ENCODE assay signal across 13 cellular contexts in genomic region chr12:91179315-91179714, GRCh38. TPM values are rescaled to one million over a fixed set of nuclear protein-coding genes. Genes with fewer than 3 reads are reported as not detected.
DNase-seq lines count a peak whose midpoint lies in the region; ATAC-seq and TF ChIP-seq lines count a peak whose summit lies in the region.
"Had no signal": no experiment of that assay in that cellular context is flagged by ENCODE, and none has a peak within 500 bp of the region (broad histone marks: within the 10 kb centered on the region; RNA-seq: fewer than 3 reads in every experiment).

No MANE protein-coding gene starts in this region.

- H3K14ac ChIP-seq in trophoblast cell (ENCODE audit: low read length), result peak overlapping the region; percentile 70

- H3K4me2 ChIP-seq in trophoblast cell (ENCODE audit: low read length), result peak overlapping the region; percentile 11

- H4K8ac ChIP-seq in trophoblast cell (ENCODE audit: low read depth, low read length), result no peak overlapping the region

- no peak overlapping the region for H4K91ac ChIP-seq in trophoblast cell (ENCODE audit: low read depth, low read length)

- no peaks in the 10 kb centered on the region for H3K36me3 ChIP-seq in trophoblast cell (ENCODE audit: control insufficient read depth in 1 of 2, insufficient read depth in 2 of 2, low read length in 2 of 2)

- H2AK5ac ChIP-seq in trophoblast cell (ENCODE audit: low read length), result peak overlapping the region; percentile 64

- no peak overlapping the region for H3K4ac ChIP-seq in trophoblast cell (ENCODE audit: low read depth, low read length)

- WGBS in trophoblast cell (ENCODE audit: extremely low coverage, insufficient coverage, insufficient read length), result no CpG with 5 or more reads among the region's 7 CpGs

- no peaks in the 10 kb centered on the region for H3K9me3 ChIP-seq in trophoblast cell (ENCODE audit: insufficient read depth, low read depth, low read length)

- H4K12ac ChIP-seq in trophoblast cell (ENCODE audit: low read depth, low read length), result no peak overlapping the region

- TF ChIP-seq CTCF in foreskin fibroblast (IDR thresholded peaks at IDR 0.05; ENCODE audit: low read depth, low read length), result no peak

- ATAC-seq in Right ventricle myocardium inferior, result peak; percentile 78
- no peak for ATAC-seq in HG03521 (IDR thresholded peaks at IDR 0.05; ENCODE audit: unreplicated experiment)

- H3K27ac ChIP-seq in trophoblast cell (ENCODE audit: low read depth, low read length), result no peak overlapping the region

- H3K9ac ChIP-seq in trophoblast cell (ENCODE audit: low read length), result no peak overlapping the region

- peak overlapping the region; percentile 57 to 79 for H3K4me3 ChIP-seq in foreskin fibroblast (ENCODE audit: low read depth in 1 of 2, low read length in 2 of 2)
- no peak overlapping the region for H3K4me3 ChIP-seq in trophoblast cell (ENCODE audit: low read depth, low read length)

- no peak overlapping the region for H2AFZ ChIP-seq in trophoblast cell (ENCODE audit: insufficient read depth, low read length, poor library complexity)

- H2BK5ac ChIP-seq in trophoblast cell (ENCODE audit: low read depth, low read length, poor library complexity), result no peak overlapping the region

- H3K79me1 ChIP-seq in trophoblast cell (ENCODE audit: low read length), result peaks cover 4% of the 10 kb centered on the region

- DNase-seq in Right ventricle myocardium inferior (ENCODE audit: missing footprints) (no peak), cardiac septum (ENCODE audit: low spot score) (no peak), foreskin fibroblast (peak; percentile 71 to 86), trophoblast cell (no peak), T-helper 9 cell (no peak), NCI-H524 treated with DMSO at 0.1 percent for 48 hours (lab: John Stamatoyannopoulos, UW) (no peak)
- no peak for DNase-seq in stimulated activated naive CD4-positive, alpha-beta T cell treated with Interleukin-2 at 50 U/mL for 16 hours (lab: John Stamatoyannopoulos, UW)
- DNase-seq: 8988T; activated T-cell treated with anti-CD3 and anti-CD28 coated beads, Interleukin-2, amount 50 U/mL, for 48 hours; DMS 273 treated with DMSO at 0.1 percent for 48 hours; SHP77; stimulated activated CD4-positive, alpha-beta T cell treated with anti-CD3 and anti-CD28 coated beads, Interleukin-2, amount 100 ng/mL, for 48 hours had no signal

- H3K18ac ChIP-seq in trophoblast cell (ENCODE audit: low read length), result no peak overlapping the region

- peaks cover 0 to 3% of the 10 kb centered on the region in 2 experiments for H3K4me1 ChIP-seq in trophoblast cell (ENCODE audit: control insufficient read depth in 1 of 2, insufficient read depth in 2 of 2, low read length in 2 of 2)

- no peak overlapping the region for H3K23ac ChIP-seq in trophoblast cell (ENCODE audit: low read length)

- intact Hi-C loops in Right ventricle myocardium inferior (cut with DNase I), result loop anchor here (5.0 to 10.0 kb wide), 2 partner anchors 73 to 205 kb away; no protein-coding TSS in a partner anchor
- intact Hi-C loops in cardiac septum (cut with DNase I), result loop anchor here (2.0 to 10.0 kb wide), 2 partner anchors 147 to 195 kb away; no protein-coding TSS in a partner anchor

- H2BK120ac ChIP-seq in trophoblast cell (ENCODE audit: insufficient read depth, low read length, poor library complexity), result peak overlapping the region; percentile 8

- H3K79me2 ChIP-seq in trophoblast cell (ENCODE audit: control insufficient read depth, insufficient read depth, low read length, poor library complexity), result no peaks in the 10 kb centered on the region

- no peaks in the 10 kb centered on the region for H3K27me3 ChIP-seq in trophoblast cell (ENCODE audit: insufficient read depth, low read length)

- H2BK12ac ChIP-seq in trophoblast cell (ENCODE audit: low read length), result peak overlapping the region; percentile 43

RNA-seq across cellular contexts. Expression of gene DCN, which starts 3.3 kb away (rescaled TPM):
- total RNA-seq in Right ventricle myocardium inferior (1,037 TPM), cardiac septum (480 TPM)
- polyA plus RNA-seq in trophoblast cell (2013), result 99.3 and 117 TPM in 2 replicates

Comparison
In these comparisons a context has a peak if more than half of its experiments do, and no peak if none do; other contexts are left out.
1. DNase-seq: peak in foreskin fibroblast (2 of 2); none in Right ventricle myocardium inferior (single experiment), cardiac septum (single experiment), trophoblast cell (0 of 2), T-helper 9 cell (single experiment), NCI-H524 treated with DMSO at 0.1 percent for 48 hours (single experiment) and stimulated activated naive CD4-positive, alpha-beta T cell treated with Interleukin-2 at 50 U/mL for 16 hours (single experiment).